Comparison of ENCODE assay signal across 37 cellular contexts in the genomic region with DNA sequence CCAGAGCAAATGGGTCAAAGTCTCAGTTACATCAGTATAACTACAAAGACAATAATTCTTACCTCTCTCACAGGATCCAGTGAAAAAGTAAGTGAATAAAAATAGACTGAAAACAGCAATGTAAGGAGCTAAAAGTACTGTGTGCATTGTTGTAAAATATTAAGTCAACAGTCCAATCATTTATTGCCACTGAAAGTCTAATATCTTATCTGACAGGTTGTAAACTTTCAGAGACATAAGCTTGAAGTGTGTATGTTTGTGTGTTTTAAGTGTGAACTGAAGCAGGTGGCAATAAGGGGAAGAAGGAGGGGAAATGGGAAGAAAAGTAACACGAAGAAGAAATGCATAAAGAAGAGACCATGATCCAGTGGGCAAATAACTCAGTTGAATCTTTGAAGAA.
DNase-seq lines count a peak whose midpoint lies in the region; ATAC-seq, FAIRE-seq and TF ChIP-seq lines count a peak whose summit lies in the region.
"Had no signal": no experiment of that assay in that cellular context is flagged by ENCODE, and none has a peak within 500 bp of the region (broad histone marks: within the 10 kb centered on the region; RNA-seq: fewer than 3 reads in every experiment).

No MANE protein-coding gene starts in this region.

- H3K4me1 ChIP-seq in small intestine (ENCODE audit: control insufficient read depth in 2 of 2, insufficient read depth in 1 of 2, low read depth in 1 of 2, low read length in 1 of 2) (no peaks in the 10 kb centered on the region), PC-9 (replicated peaks; ENCODE audit: insufficient read depth) (no peaks in the 10 kb centered on the region)
- H3K4me1 ChIP-seq: A549; BLaER1; BLaER1 treated with 17β-estradiol and CSF1 and Interleukin-3, amounts not matched to agents 10 nM and 100 nM had no signal

- no peak overlapping the region for H3K4me3 ChIP-seq in small intestine (ENCODE audit: low read depth in 1 of 2, low read length in 2 of 2)
- no peak overlapping the region for H3K4me3 ChIP-seq in PC-9
- H3K4me3 ChIP-seq: A549; BLaER1; BLaER1 treated with 17β-estradiol and CSF1 and Interleukin-3, amounts not matched to agents 10 nM and 100 nM had no signal

- no peaks in the 10 kb centered on the region for H3F3A ChIP-seq in PC-9 (ENCODE audit: insufficient read depth, low read depth)

- H3K9me2 ChIP-seq in PC-9 (ENCODE audit: insufficient read depth): no peaks in the 10 kb centered on the region

- POLR2A ChIA-PET in PC-9 (lab: Charles Lee; ENCODE audit: unreplicated experiment): no interaction called here

- H3K27me3 Mint-ChIP-seq in glutamatergic neuron (ENCODE audit: unreplicated experiment) (peaks cover 2% of the 10 kb centered on the region), nephron progenitor cell (ENCODE audit: low read depth, poor library complexity) (peaks cover 8% of the 10 kb centered on the region)
- H3K27me3 Mint-ChIP-seq: B cell; CD4-positive, alpha-beta memory T cell; CD4-positive, alpha-beta T cell; CD4-positive, CD25-positive, alpha-beta regulatory T cell; CD8-positive, alpha-beta memory T cell had no signal

- DNase-seq in glutamatergic neuron (no peak), nephron progenitor cell (no peak), small intestine (peak; percentile 53), urothelium cell line (ENCODE audit: low spot score) (no peak), GOT3 (lab: John Stamatoyannopoulos, UW) (no peak), NCI-H146 treated with DMSO at 0.1 percent for 48 hours (lab: John Stamatoyannopoulos, UW; ENCODE audit: unreplicated experiment) (no peak), PC-9 (no peak)
- DNase-seq: 8988T; ACHN; AML-193; BE2C; C1 segment of cervical spinal cord; Caco-2; Calu3; CD4-positive, alpha-beta memory T cell; CD4-positive, alpha-beta T cell; CD4-positive, CD25-positive, alpha-beta regulatory T cell; CD8-positive, alpha-beta memory T cell; CD8-positive, alpha-beta T cell; COR-L47; DMS 273 treated with DMSO at 0.1 percent for 48 hours; DMS153; DMS53; DMS79; DMS79 treated with DMSO at 0.1 percent for 48 hours; DND-41; EL had no signal

- H3K27ac Mint-ChIP-seq in glutamatergic neuron (ENCODE audit: unreplicated experiment) (peak overlapping the region; percentile 30), nephron progenitor cell (peak overlapping the region; percentile 1)
- H3K27ac Mint-ChIP-seq: B cell; CD14-positive monocyte; CD4-positive, alpha-beta memory T cell; CD4-positive, alpha-beta T cell; CD4-positive, CD25-positive, alpha-beta regulatory T cell; CD8-positive, alpha-beta memory T cell; CD8-positive, alpha-beta T cell had no signal

- no peak overlapping the region for H3K4me2 ChIP-seq in PC-9
- H3K4me2 ChIP-seq: A549; BLaER1; BLaER1 treated with 17β-estradiol and CSF1 and Interleukin-3, amounts not matched to agents 10 nM and 100 nM had no signal

- no peaks in the 10 kb centered on the region for H3K27me3 ChIP-seq in small intestine (ENCODE audit: control insufficient read depth in 2 of 2, insufficient read depth in 2 of 2, low read length in 2 of 2)
- H3K27me3 ChIP-seq in PC-9 (ENCODE audit: insufficient read depth, low read depth): no peaks in the 10 kb centered on the region
- H3K27me3 ChIP-seq: BE2C; BLaER1; BLaER1 treated with 17β-estradiol and CSF1 and Interleukin-3, amounts not matched to agents 10 nM and 100 nM had no signal

- CTCF ChIA-PET in PC-9 (lab: Charles Lee): no interaction called here

- no peak overlapping the region for H2AFZ ChIP-seq in PC-9

- no peaks in the 10 kb centered on the region for H4K20me1 ChIP-seq in PC-9 (ENCODE audit: insufficient read depth)
- H4K20me1 ChIP-seq: BLaER1; BLaER1 treated with 17β-estradiol and CSF1 and Interleukin-3, amounts not matched to agents 10 nM and 100 nM had no signal

- H3K27ac ChIP-seq in small intestine (ENCODE audit: low read depth in 1 of 2, low read length in 1 of 2) (no peak overlapping the region), PC-9 (no peak overlapping the region)
- H3K27ac ChIP-seq: 22Rv1; A549; BLaER1; BLaER1 treated with 17β-estradiol and CSF1 and Interleukin-3, amounts not matched to agents 10 nM and 100 nM; C4-2B had no signal

- H3K36me3 ChIP-seq in small intestine (ENCODE audit: control insufficient read depth in 2 of 2, insufficient read depth in 2 of 2, low read length in 2 of 2) (no peaks in the 10 kb centered on the region), PC-9 (ENCODE audit: low read depth) (no peaks in the 10 kb centered on the region)
- H3K36me3 ChIP-seq: BE2C; BLaER1; BLaER1 treated with 17β-estradiol and CSF1 and Interleukin-3, amounts not matched to agents 10 nM and 100 nM had no signal

- H3K36me3 Mint-ChIP-seq in glutamatergic neuron (ENCODE audit: unreplicated experiment) (peaks cover 13% of the 10 kb centered on the region), nephron progenitor cell (ENCODE audit: low read depth) (peaks cover 1% of the 10 kb centered on the region)
- H3K36me3 Mint-ChIP-seq: CD14-positive monocyte; CD4-positive, CD25-positive, alpha-beta regulatory T cell; CD8-positive, alpha-beta memory T cell; CD8-positive, alpha-beta T cell had no signal

- TF ChIP-seq CTCF in glutamatergic neuron (IDR thresholded peaks at IDR 0.05; ENCODE audit: partially characterized antibody, unreplicated experiment): no peak
- TF ChIP-seq CTCF in nephron progenitor cell (IDR thresholded peaks at IDR 0.05): no peak
- TF ChIP-seq CTCF in PC-9 (conservative IDR thresholded peaks at IDR 0.05): no peak

- ATAC-seq in GM21526 (IDR thresholded peaks at IDR 0.05; ENCODE audit: low FRiP score, unreplicated experiment): no peak
- ATAC-seq: A549; CD8-positive, alpha-beta T cell had no signal

- intact Hi-C loops in PC-9 (cut with micrococcal nuclease; ENCODE audit: unreplicated experiment): no loop called here

- BruUV-seq in PC-9 (replicated peaks; lab: Mats Ljungman, UMichigan): no TSS peak

- FAIRE-seq in small intestine (lab: Jason Lieb, UNC): no peak
- FAIRE-seq in urothelium cell line (lab: Jason Lieb, UNC): peak; percentile 53
- FAIRE-seq: A204.1, A549, D721Med had no signal

- no peak overlapping the region for H3K4me3 Mint-ChIP-seq in glutamatergic neuron (ENCODE audit: unreplicated experiment)
- no peak overlapping the region for H3K4me3 Mint-ChIP-seq in nephron progenitor cell
- H3K4me3 Mint-ChIP-seq: B cell; CD14-positive monocyte; CD4-positive, alpha-beta memory T cell; CD4-positive, alpha-beta T cell; CD4-positive, CD25-positive, alpha-beta regulatory T cell; CD8-positive, alpha-beta T cell had no signal

- no peaks in the 10 kb centered on the region for H3K79me2 ChIP-seq in PC-9 (ENCODE audit: low read depth)

- 5 to 29% (median 11%) methylated on average over 1 of the region's 1 CpG for WGBS in small intestine, 3 donors

- H3K9me3 Mint-ChIP-seq in glutamatergic neuron (ENCODE audit: unreplicated experiment): peaks cover 2% of the 10 kb centered on the region
- H3K9me3 Mint-ChIP-seq in nephron progenitor cell: peaks cover 14% of the 10 kb centered on the region

- no peaks in the 10 kb centered on the region for H3K9me3 ChIP-seq in small intestine (ENCODE audit: control insufficient read depth, low read depth)
- no peaks in the 10 kb centered on the region; the same call in 1 of the 2 replicates for H3K9me3 ChIP-seq in PC-9 (ENCODE audit: insufficient read depth, low read depth)
- H3K9me3 ChIP-seq: BE2C had no signal

- peaks cover 6% of the 10 kb centered on the region for H3K4me1 Mint-ChIP-seq in glutamatergic neuron (ENCODE audit: low read depth, unreplicated experiment)
- peaks cover 45% of the 10 kb centered on the region for H3K4me1 Mint-ChIP-seq in nephron progenitor cell
- H3K4me1 Mint-ChIP-seq: B cell; CD14-positive monocyte; CD4-positive, alpha-beta memory T cell; CD4-positive, CD25-positive, alpha-beta regulatory T cell; CD8-positive, alpha-beta memory T cell had no signal
